ENCODE assay signal across 7 cellular contexts in genomic region chr9:89483592-89484474, GRCh38. TPM values are rescaled to one million over a fixed set of nuclear protein-coding genes. Genes with fewer than 3 reads are reported as not detected.
DNase-seq lines count a peak whose midpoint lies in the region; ATAC-seq and TF ChIP-seq lines count a peak whose summit lies in the region.

No MANE protein-coding gene starts in this region.

- H3K9me3 Mint-ChIP-seq in naive thymus-derived CD8-positive, alpha-beta T cell: peaks cover 0 to 9% (median 2%) of the 10 kb centered on the region in 9 donors

- H3K27ac Mint-ChIP-seq in naive thymus-derived CD8-positive, alpha-beta T cell: peak overlapping the region; percentile 94 to 99 (median 95)

- H3K4me3 Mint-ChIP-seq in naive thymus-derived CD8-positive, alpha-beta T cell: peak overlapping the region; percentile 73 to 99 (median 95)

- no peaks in the 10 kb centered on the region for H3K27me3 Mint-ChIP-seq in naive thymus-derived CD8-positive, alpha-beta T cell

- ATAC-seq in HG03457 (IDR thresholded peaks at IDR 0.05; ENCODE audit: unreplicated experiment): peak; percentile 59
- peak; percentile 71 to 84 for ATAC-seq in naive thymus-derived CD8-positive, alpha-beta T cell

- DNase-seq in GM20000 (ENCODE audit: low spot score): peak; percentile 87
- peak; percentile 59 for DNase-seq in activated T-helper 1 cell treated with Interleukin-2 at 50 U/mL for 16 hours (ENCODE audit: low read depth)
- peak; percentile 65 to 89 (median 73) for DNase-seq in naive thymus-derived CD8-positive, alpha-beta T cell
- no peak for DNase-seq in NCI-H2081 treated with DMSO at 0.1 percent for 48 hours (lab: John Stamatoyannopoulos, UW)
- DNase-seq in NCI-H510A treated with DMSO at 0.1 percent for 48 hours (lab: John Stamatoyannopoulos, UW): no peak
- DNase-seq in mucosa of gallbladder (ENCODE audit: low spot score): no peak

- TF ChIP-seq CTCF in GM20000 (IDR thresholded peaks at IDR 0.05; ENCODE audit: extremely low read depth, missing control alignments): no peak

- H3K36me3 Mint-ChIP-seq in naive thymus-derived CD8-positive, alpha-beta T cell: peaks cover 18 to 46% (median 27%) of the 10 kb centered on the region in 3 donors

- POLR2A ChIA-PET in naive thymus-derived CD8-positive, alpha-beta T cell (lab: Charles Lee): interaction anchor here (0.7 to 5.2 kb wide), 20 partner anchors 9 to 65 kb away, joined by 3 to 62 read pairs (median 4); no protein-coding TSS in a partner anchor

- peaks cover 55 to 93% (median 91%) of the 10 kb centered on the region in 4 donors for H3K4me1 Mint-ChIP-seq in naive thymus-derived CD8-positive, alpha-beta T cell

RNA-seq across cellular contexts. Expression of gene SEMA4D, which starts 14.1 kb away (rescaled TPM):
- total RNA-seq in naive thymus-derived CD8-positive, alpha-beta T cell: 100 to 1,000 TPM; 565 to 573 TPM
- 100 to 1,000 TPM; 154 to 359 (median 176) TPM for polyA plus RNA-seq in naive thymus-derived CD8-positive, alpha-beta T cell
- total RNA-seq in mucosa of gallbladder: 66.2 TPM

Comparison
In these comparisons a context has a peak if more than half of its experiments do, and no peak if none do; other contexts are left out.
1. DNase-seq: peak in GM20000 (single experiment), activated T-helper 1 cell treated with Interleukin-2 at 50 U/mL for 16 hours (single experiment) and naive thymus-derived CD8-positive, alpha-beta T cell (10 of 10); none in NCI-H2081 treated with DMSO at 0.1 percent for 48 hours (single experiment), NCI-H510A treated with DMSO at 0.1 percent for 48 hours (single experiment) and mucosa of gallbladder (single experiment).